26 cellular contexts compared by ENCODE assay signal in genomic region chr11:70606951-70607330, GRCh38.
"Had no signal": no experiment of that assay in that cellular context is flagged by ENCODE, and none has a peak within 500 bp of the region (broad histone marks: within the 10 kb centered on the region; RNA-seq: fewer than 3 reads in every experiment).

No MANE protein-coding gene starts in this region.

- H3K4me1 ChIP-seq: pancreas, prostate gland, thyroid gland had no signal

- H3K27ac ChIP-seq: neural progenitor cell, neutrophil, pancreas, prostate gland, right lobe of liver, sigmoid colon, stomach, thoracic aorta, thyroid gland, tibial nerve, upper lobe of left lung, vagina had no signal

- H2AFZ ChIP-seq: neural progenitor cell had no signal

- FAIRE-seq: pancreas, small intestine, urothelium cell line had no signal

- DNase-seq: nucleus accumbens; sigmoid colon; small intestine; stimulated activated CD4-positive, alpha-beta T cell treated with anti-CD3 and anti-CD28 coated beads, Interleukin-15, amount 100 ng/mL, for 24 hours; stimulated activated CD4-positive, alpha-beta T cell treated with anti-CD3 and anti-CD28 coated beads, Interleukin-2, amount 100 ng/mL, for 24 hours; stimulated activated CD4-positive, alpha-beta T cell treated with anti-CD3 and anti-CD28 coated beads, Interleukin-2, amount 100 ng/mL, for 48 hours; stimulated activated CD4-positive, alpha-beta T cell treated with anti-CD3 and anti-CD28 coated beads, Interleukin-4, amount 100 ng/mL, for 24 hours; stimulated activated naive B cell treated with anti-CD40 and anti-IgM and Interleukin-4, amounts not matched to agents 10 μg/mL and 1 μg/mL and 100 μg/mL, for 72 hours; stimulated activated naive CD4-positive, alpha-beta T cell treated with Interleukin-2 at 50 U/mL for 16 hours; stomach; thyroid gland; trophoblast cell; upper lobe of left lung had no signal

- H3K4me3 ChIP-seq: neural progenitor cell, pancreas, prostate gland, right lobe of liver, sigmoid colon, stomach, thoracic aorta, thyroid gland, tibial nerve, upper lobe of left lung, vagina had no signal

- H3K9me3 ChIP-seq: neutrophil, pancreas, prostate gland, right lobe of liver, sigmoid colon, stomach, thoracic aorta, thyroid gland, tibial nerve, upper lobe of left lung, vagina had no signal

- H3K9ac ChIP-seq: neural progenitor cell had no signal

- H3K27me3 ChIP-seq: neural progenitor cell, pancreas, right lobe of liver, thyroid gland, tibial nerve, vagina had no signal

- H3K36me3 ChIP-seq: neural progenitor cell, neutrophil, pancreas, prostate gland, right lobe of liver, sigmoid colon, stomach, thoracic aorta, thyroid gland, tibial nerve, upper lobe of left lung, vagina had no signal

- H3K4me2 ChIP-seq: neural progenitor cell had no signal

- ATAC-seq: naive thymus-derived CD8-positive, alpha-beta T cell; natural killer cell treated with Interleukin-12 subunit alpha and Interleukin-12 subunit beta and Interleukin-15 and Interleukin-18, amount 100 ng/mL, for 72 hours; pancreas; right cardiac atrium; stimulated activated effector memory CD8-positive, alpha-beta T cell treated with anti-CD3 and anti-CD28 coated beads, Interleukin-12 subunit alpha, Interleukin-12 subunit beta, amount 100 ng/mL, for 72 hours; stimulated activated naive B cell treated with anti-CD40 and anti-IgM and Interleukin-4, amounts not matched to agents 10 μg/mL and 1 μg/mL and 100 μg/mL, for 72 hours had no signal
